8 cellular contexts compared by ENCODE assay signal in genomic region chr15:55289573-55290360, GRCh38. TPM values are rescaled to one million over a fixed set of nuclear protein-coding genes. Genes with fewer than 3 reads are reported as not detected.
DNase-seq lines count a peak whose midpoint lies in the region; ATAC-seq, FAIRE-seq and TF ChIP-seq lines count a peak whose summit lies in the region.

Gene RAB27A, minus strand, starts transcription at chr15:55289813. Its CDS starts 54,879 bp downstream, at chr15:55234934.

- TF ChIP-seq CTCF in choroid plexus epithelial cell (conservative IDR thresholded peaks at IDR 0.05; ENCODE audit: low read depth, low read length) (no peak), HepG2 (CRISPR knock-in tag; IDR thresholded peaks at IDR 0.05) (no peak)

- TF ChIP-seq POLR2A in HepG2 (IDR thresholded peaks at IDR 0.05; ENCODE audit: insufficient read depth in 1 of 2, low read depth in 2 of 2, low read length in 2 of 2): peak; percentile 26 to 44; a peak in 1 of 4 replicates

- CTCF ChIA-PET in activated CD4-positive, alpha-beta T cell treated with anti-CD3 and anti-CD28 coated beads for 36 hours (lab: Charles Lee): no interaction called here
- CTCF ChIA-PET in HepG2 (lab: Yijun Ruan, JAX; ENCODE audit: low intra/inter-chr PET ratio, low total read pairs): interaction anchor here (1.1 to 3.6 kb wide), 4 partner anchors 56 to 146 kb away, joined by 3 to 66 read pairs (median 4); no protein-coding TSS in a partner anchor

- TF ChIP-seq EP300 in HepG2 (IDR thresholded peaks at IDR 0.05; ENCODE audit: low read depth in 2 of 2, low read length in 2 of 2) (no peak), HepG2 (CRISPR knock-in tag; IDR thresholded peaks at IDR 0.05; ENCODE audit: borderline replicate concordance) (no peak)

- H3K9ac ChIP-seq in HepG2 (ENCODE audit: insufficient read depth, low read depth, low read length): peak within 1 kb of the TSS; percentile 72

- peak within 1 kb of the TSS; percentile 92 for H3K4me2 ChIP-seq in HepG2 (ENCODE audit: low read depth, low read length)

- no peaks in the 10 kb centered on the region; a peak in 1 of 5 replicates for H3K27me3 ChIP-seq in HepG2 (ENCODE audit: control insufficient read depth in 1 of 2, insufficient read depth in 2 of 2, low read length in 2 of 2)

- FAIRE-seq in HepG2 (lab: Jason Lieb, UNC): no peak

- no peak for TF ChIP-seq RAD21 in HepG2 (CRISPR knock-in tag; IDR thresholded peaks at IDR 0.05)

- H3K9me3 Mint-ChIP-seq in activated CD4-positive, alpha-beta T cell treated with anti-CD3 and anti-CD28 coated beads for 36 hours (ENCODE audit: low read depth): no peaks in the 10 kb centered on the region

- POLR2A ChIA-PET in activated CD4-positive, alpha-beta T cell treated with anti-CD3 and anti-CD28 coated beads for 36 hours (lab: Charles Lee): no interaction called here
- POLR2A ChIA-PET in HepG2 (lab: Yijun Ruan, JAX): no interaction called here

- H3K4me3 ChIP-seq in choroid plexus epithelial cell (ENCODE audit: low read depth, low read length) (peak within 1 kb of the TSS; percentile 85), HepG2 (replicated peaks in 1 of 3; ENCODE audit: insufficient read depth in 1 of 3, low read depth in 2 of 3, low read length in 3 of 3) (peak within 1 kb of the TSS; percentile 80 to 82 (median 81))

- H3K36me3 Mint-ChIP-seq in activated CD4-positive, alpha-beta T cell treated with anti-CD3 and anti-CD28 coated beads for 36 hours (ENCODE audit: low read depth): peaks cover 41% of the 10 kb centered on the region

- H3K4me1 ChIP-seq in HepG2 (ENCODE audit: insufficient read depth, low read length): peaks cover 16% of the 10 kb centered on the region

- no peaks in the 10 kb centered on the region for H3K9me3 ChIP-seq in HepG2 (ENCODE audit: low read length)

- peaks cover 38% of the 10 kb centered on the region for H3K4me1 Mint-ChIP-seq in activated CD4-positive, alpha-beta T cell treated with anti-CD3 and anti-CD28 coated beads for 36 hours

- H3K36me3 ChIP-seq in HepG2 (replicated peaks in 1 of 2; ENCODE audit: control insufficient read depth in 1 of 2, insufficient read depth in 2 of 2, low read length in 2 of 2): no peaks in the 10 kb centered on the region

- H3K4me3 Mint-ChIP-seq in activated CD4-positive, alpha-beta T cell treated with anti-CD3 and anti-CD28 coated beads for 36 hours: peak within 1 kb of the TSS; percentile 89

- H3K27ac ChIP-seq in HepG2 (ENCODE audit: extremely low read length, insufficient read depth, low read length): peak within 1 kb of the TSS; percentile 62

- H4K20me1 ChIP-seq in HepG2 (ENCODE audit: insufficient read depth, low read length): no peaks in the 10 kb centered on the region

- intact Hi-C loops in activated CD4-positive, alpha-beta T cell treated with anti-CD3 and anti-CD28 coated beads for 36 hours (cut with DNase I, micrococcal nuclease): loop anchor here (1.0 to 2.0 kb wide), 9 partner anchors 9 to 1207 kb away; partner anchors contain the start of genes CCPG1 (in 1 of the 2), PIERCE2 (in 1 of the 2), PIGB (in 1 of the 2) and PIGBOS1 (in 1 of the 2)
- intact Hi-C loops in HepG2 (cut with micrococcal nuclease; ENCODE audit: unreplicated experiment): loop anchor here (1.0 to 2.0 kb wide), 3 partner anchors 68 to 145 kb away; no protein-coding TSS in a partner anchor

- under 1% methylated on average over 30 of the region's 85 CpGs for WGBS in HepG2 (ENCODE audit: low lambda C conversion rate)

- DNase-seq in NCI-H1436 (lab: John Stamatoyannopoulos, UW) (peak; percentile 31), NCI-H1436 treated with DMSO at 0.1 percent for 48 hours (lab: John Stamatoyannopoulos, UW) (no peak), NCI-H1105 treated with DMSO at 0.1 percent for 48 hours (lab: John Stamatoyannopoulos, UW) (peak; percentile 13), choroid plexus epithelial cell (ENCODE audit: low read depth) (peak; percentile 61), HepG2 (ENCODE audit: low spot score) (peak; percentile 64)
- DNase-seq in activated CD4-positive, alpha-beta T cell treated with anti-CD3 and anti-CD28 coated beads for 36 hours: peak; percentile 90
- DNase-seq in stimulated activated CD4-positive, alpha-beta T cell treated with anti-CD3 and anti-CD28 coated beads, Interleukin-4, amount 100 ng/mL, for 4 hours: peak; percentile 75 to 79

- H2AFZ ChIP-seq in HepG2 (ENCODE audit: low read length): peak within 1 kb of the TSS; percentile 86

- in situ Hi-C loops in HepG2 (cut with HindIII; ENCODE audit: extremely low pct_ligation_motif_present, low pct_unique_long_range_greater_than_20kb): loop anchor here (5.0 kb wide), 1 partner anchor 72 kb away; no protein-coding TSS in a partner anchor

- BruUV-seq in HepG2 (replicated peaks; lab: Mats Ljungman, UMichigan): no TSS peak

- peak; percentile 79 for ATAC-seq in HG02610 (IDR thresholded peaks at IDR 0.05; ENCODE audit: unreplicated experiment)
- peak; percentile 73 for ATAC-seq in activated CD4-positive, alpha-beta T cell treated with anti-CD3 and anti-CD28 coated beads for 36 hours
- ATAC-seq in HepG2: peak; percentile 95

- no peaks in the 10 kb centered on the region for H3K79me2 ChIP-seq in HepG2 (ENCODE audit: insufficient read depth, low read length)

- H3K27ac Mint-ChIP-seq in activated CD4-positive, alpha-beta T cell treated with anti-CD3 and anti-CD28 coated beads for 36 hours: peak within 1 kb of the TSS; percentile 90

- H3K27me3 Mint-ChIP-seq in activated CD4-positive, alpha-beta T cell treated with anti-CD3 and anti-CD28 coated beads for 36 hours: no peaks in the 10 kb centered on the region

TF ChIP-seq in HepG2, 621 proteins besides CTCF, POLR2A, EP300 and RAD21 (continues in another document):
- TF ChIP-seq ZNF598 (CRISPR knock-in tag; IDR thresholded peaks at IDR 0.05; ENCODE audit: borderline replicate concordance) (peak; percentile 2; the same call in 1 of the 2 replicates), TAF1 (CRISPR knock-in tag; IDR thresholded peaks at IDR 0.05) (peak; percentile 35; the same call in 1 of the 2 replicates), E2F1 (CRISPR knock-in tag; IDR thresholded peaks at IDR 0.05) (0 out of 2 replicates have a peak, but pooled peaks have one; percentile 38), YEATS4 (CRISPR knock-in tag; IDR thresholded peaks at IDR 0.05; ENCODE audit: borderline replicate concordance) (peak; percentile 58; the same call in 1 of the 2 replicates), ZNF558 (CRISPR knock-in tag; IDR thresholded peaks at IDR 0.05; ENCODE audit: borderline replicate concordance) (peak; percentile 86; the same call in 1 of the 2 replicates), SPEN (CRISPR knock-in tag; IDR thresholded peaks at IDR 0.05; ENCODE audit: low read depth) (peak; percentile 31), ZFAT (CRISPR knock-in tag; conservative IDR thresholded peaks at IDR 0.05) (0 out of 2 replicates have a peak, but pooled peaks have one; percentile 39)

RNA-seq across cellular contexts. Expression of gene RAB27A, which starts in this region (rescaled TPM):
- 100 to 1,000 TPM; 111 to 129 TPM for total RNA-seq in activated CD4-positive, alpha-beta T cell treated with anti-CD3 and anti-CD28 coated beads for 36 hours
- 3.4 and 5.8 TPM in 2 replicates for total RNA-seq in HepG2 (2016; rRNA removed; fragmentation: Illumina TruSeq; extraction: Trizol)
- 10.6 and 11.9 TPM in 2 replicates for total RNA-seq in HepG2 (2016; cell fraction: cytosol; rRNA removed; fragmentation: Illumina TruSeq; extraction: Trizol; ENCODE audit: low read depth)
- 4.0 and 6.0 TPM in 2 replicates for total RNA-seq in HepG2 (2016; cell fraction: insoluble cytoplasmic fraction; rRNA removed; fragmentation: Illumina TruSeq; extraction: Trizol)
- 4.3 and 5.3 TPM in 2 replicates for total RNA-seq in HepG2 (2016; cell fraction: membrane; rRNA removed; fragmentation: Illumina TruSeq; extraction: Trizol)
- 2.1 and 5.3 TPM in 2 replicates for total RNA-seq in HepG2 (2016; cell fraction: nucleus; rRNA removed; fragmentation: Illumina TruSeq; extraction: Trizol)
- 6.0 and 8.1 TPM in 2 replicates for polyA plus RNA-seq in HepG2 (2011; rRNA removed)
- polyA plus RNA-seq in HepG2 (2011; cell fraction: cytosol; rRNA removed): 4.0 and 7.4 TPM in 2 replicates
- polyA plus RNA-seq in HepG2 (2011; cell fraction: nucleus; rRNA removed): 2.2 and 3.0 TPM in 2 replicates
- polyA plus RNA-seq in HepG2 (2012): 5.9 and 6.5 TPM in 2 replicates
- 3.2 and 5.3 TPM in 2 replicates for polyA plus RNA-seq in HepG2 (2016; cell fraction: cytosol; fragmentation: Illumina TruSeq; extraction: Trizol; ENCODE audit: low read depth)
- polyA plus RNA-seq in HepG2 (2016; cell fraction: insoluble cytoplasmic fraction; fragmentation: Illumina TruSeq; extraction: Trizol; ENCODE audit: low read depth): 18.4 and 18.6 TPM in 2 replicates
- 6.3 and 6.6 TPM in 2 replicates for polyA plus RNA-seq in HepG2 (2016; cell fraction: membrane; fragmentation: Illumina TruSeq; extraction: Trizol; ENCODE audit: low read depth)
- polyA plus RNA-seq in HepG2 (2016; cell fraction: nucleus; fragmentation: Illumina TruSeq; extraction: Trizol; ENCODE audit: insufficient read depth, low read depth): 9.7 and 9.9 TPM in 2 replicates
- polyA minus RNA-seq in HepG2 (2011; rRNA and poly(A)+ RNA removed; ENCODE audit: low replicate concordance): 2.0 and 8.1 TPM in 2 replicates
- 3.1 and 6.7 TPM in 2 replicates for polyA minus RNA-seq in HepG2 (2011; cell fraction: cytosol; rRNA and poly(A)+ RNA removed)
- polyA minus RNA-seq in HepG2 (2011; cell fraction: nucleus; rRNA and poly(A)+ RNA removed): 6.2 and 7.3 TPM in 2 replicates

Comparison
In these comparisons a context has a peak if more than half of its experiments do, and no peak if none do; other contexts are left out.
1. RNA of gene RAB27A (total RNA-seq): 111 to 129 TPM in activated CD4-positive, alpha-beta T cell treated with anti-CD3 and anti-CD28 coated beads for 36 hours; 2.1 to 11.9 TPM in HepG2; every median in the first group is over 4 times any median in the second.
2. Peak in every context shown above with its lines, with median percentiles within 50 percentile points of each other: ATAC-seq.